ENCODE assay signal across 15 cellular contexts in genomic region chr22:48490513-48491411, GRCh38.
DNase-seq lines count a peak whose midpoint lies in the region; ATAC-seq, FAIRE-seq and TF ChIP-seq lines count a peak whose summit lies in the region.
"Had no signal": no experiment of that assay in that cellular context is flagged by ENCODE, and none has a peak within 500 bp of the region (broad histone marks: within the 10 kb centered on the region; RNA-seq: fewer than 3 reads in every experiment).

No MANE protein-coding gene starts in this region.

- H3K36me3 ChIP-seq in heart left ventricle (no peaks in the 10 kb centered on the region), right atrium auricular region (no peaks in the 10 kb centered on the region), H1 (ENCODE audit: control insufficient read depth in 2 of 4, insufficient read depth in 4 of 4, low read length in 3 of 4) (no peaks in the 10 kb centered on the region), neural progenitor cell (no peaks in the 10 kb centered on the region), vagina (no peaks in the 10 kb centered on the region)
- H3K36me3 ChIP-seq: BLaER1 had no signal

- H3K4me2 ChIP-seq in H1 (ENCODE audit: insufficient read depth in 1 of 2, low read depth in 2 of 2, low read length in 2 of 2) (peak overlapping the region; percentile 85 to 89), neural progenitor cell (peak overlapping the region; percentile 100)
- H3K4me2 ChIP-seq: BLaER1 had no signal

- no peak overlapping the region for H2BK5ac ChIP-seq in H1 (ENCODE audit: low read depth, low read length)

- H4K5ac ChIP-seq in H1 (ENCODE audit: insufficient read length, low read depth, low read length) = no peak overlapping the region

- peak overlapping the region; percentile 14 for H4K91ac ChIP-seq in H1 (replicated peaks; ENCODE audit: insufficient read length, low read length)

- no peak overlapping the region for H2BK120ac ChIP-seq in H1 (replicated peaks; ENCODE audit: low read depth, low read length)

- TF ChIP-seq POLR2A in heart left ventricle (IDR thresholded peaks at IDR 0.05) (no peak), H1 (IDR thresholded peaks at IDR 0.05; ENCODE audit: control extremely low read depth in 1 of 2, low read depth in 2 of 2, low read length in 2 of 2) (no peak), vagina (IDR thresholded peaks at IDR 0.05) (no peak)

- peaks cover 17% of the 10 kb centered on the region for H3K27me3 Mint-ChIP-seq in neural progenitor cell (ENCODE audit: insufficient read depth, low read depth)

- H2BK15ac ChIP-seq in H1 (ENCODE audit: low read length) = no peak overlapping the region; the same call in 1 of the 2 replicates

- POLR2A ChIA-PET in H1 (lab: Charles Lee; ENCODE audit: partially characterized antibody) = interaction anchor here (1.1 kb wide), 1 partner anchor 122 kb away, joined by 3 read pairs; no protein-coding TSS in a partner anchor

- peaks cover 11% of the 10 kb centered on the region for H3K79me1 ChIP-seq in H1 (ENCODE audit: low read depth, low read length)

- H4K20me1 ChIP-seq in H1 (replicated peaks in 1 of 2; ENCODE audit: control insufficient read depth in 1 of 2, insufficient read depth in 2 of 2, low read length in 2 of 2) = peaks cover 13 to 20% of the 10 kb centered on the region in 2 experiments
- peaks cover 38% of the 10 kb centered on the region for H4K20me1 ChIP-seq in neural progenitor cell (ENCODE audit: low read depth)

- H3K18ac ChIP-seq in H1 (ENCODE audit: extremely low read depth, low read length) = no peak overlapping the region; the same call in none of the 2 replicates

- no peak overlapping the region for H2BK12ac ChIP-seq in H1 (ENCODE audit: low read depth, low read length)

- peaks cover 13% of the 10 kb centered on the region for H3K23me2 ChIP-seq in H1 (ENCODE audit: low read depth, low read length)

- peaks cover 28 to 90% (median 61%) of the 10 kb centered on the region in 9 donors for H3K27me3 ChIP-seq in heart left ventricle
- peaks cover 6 to 18% of the 10 kb centered on the region in 2 donors for H3K27me3 ChIP-seq in right atrium auricular region
- peaks cover 0 to 10% (median 7%) of the 10 kb centered on the region in 4 experiments; a peak in 5 of 7 replicates for H3K27me3 ChIP-seq in H1 (replicated peaks in 1 of 4; ENCODE audit: control insufficient read depth in 3 of 4, extremely low read depth in 1 of 4, insufficient read depth in 3 of 4, low read length in 3 of 4)
- peaks cover 38% of the 10 kb centered on the region for H3K27me3 ChIP-seq in neural progenitor cell
- no peaks in the 10 kb centered on the region for H3K27me3 ChIP-seq in vagina

- FAIRE-seq in H1 (lab: Jason Lieb, UNC) = no peak

- H3K27ac ChIP-seq in heart left ventricle (no peak overlapping the region), right atrium auricular region (no peak overlapping the region), H1 (ENCODE audit: low read depth, low read length) (no peak overlapping the region), neural progenitor cell (no peak overlapping the region), vagina (no peak overlapping the region)
- H3K27ac ChIP-seq: BLaER1 had no signal

- intact Hi-C loops in heart left ventricle (cut with DNase I) = loop anchor here in 6 of 10 donors (5.0 to 10.0 kb wide), 5 partner anchors 1643 to 1696 kb away; no protein-coding TSS in a partner anchor
- intact Hi-C loops in vagina (cut with DNase I) = no loop called here

- CTCF ChIA-PET in H1 (lab: Charles Lee; ENCODE audit: partially characterized antibody) = interaction anchor here (1.3 to 1.4 kb wide), 2 partner anchors 10 to 181 kb away, joined by 3 read pairs; no protein-coding TSS in a partner anchor

- H3K27ac Mint-ChIP-seq in neural progenitor cell = no peak overlapping the region
- H3K27ac Mint-ChIP-seq: activated CD4-positive, alpha-beta memory T cell treated with anti-CD3 and anti-CD28 coated beads, Interleukin-2, amount 10 ng/mL, durations not matched to agents 7 days and 5 days had no signal

- peaks cover 0 to 42% of the 10 kb centered on the region in 2 experiments; a peak in 2 of 4 replicates for H3K79me2 ChIP-seq in H1 (ENCODE audit: control insufficient read depth in 1 of 2, insufficient read depth in 2 of 2, low read length in 2 of 2)
- H3K79me2 ChIP-seq in neural progenitor cell (ENCODE audit: low read depth) = peaks cover 16% of the 10 kb centered on the region

- no peak overlapping the region for H3K14ac ChIP-seq in H1 (ENCODE audit: insufficient read length)

- WGBS in heart left ventricle, 4 donors = 0 to 2% (median 2%) methylated on average over 26 to 51 of the region's 51 CpGs
- 2% methylated on average over 35 of the region's 51 CpGs; no CpG with 5 or more reads in 1 of the 2 experiments for WGBS in H1 (ENCODE audit: extremely low coverage in 1 of 2, insufficient coverage in 1 of 2, insufficient read length in 1 of 2, insufficient replicate concordance in 2 of 2, low coverage in 1 of 2, low lambda C conversion rate in 2 of 2, missing lambda C conversion rate in 1 of 2), 2 experiments

- no peak overlapping the region for H3K4ac ChIP-seq in H1 (replicated peaks; ENCODE audit: insufficient read length, low read depth, low read length)

- peaks cover 29% of the 10 kb centered on the region for H3K4me1 Mint-ChIP-seq in neural progenitor cell
- H3K4me1 Mint-ChIP-seq: activated CD4-positive, alpha-beta memory T cell treated with anti-CD3 and anti-CD28 coated beads, Interleukin-2, amount 10 ng/mL, durations not matched to agents 7 days and 5 days had no signal

- peak overlapping the region in 7 of 12 donors; percentile 24 to 50 (median 42) for H3K4me3 ChIP-seq in heart left ventricle
- peak overlapping the region in 1 of 2 donors; percentile 44 for H3K4me3 ChIP-seq in right atrium auricular region
- H3K4me3 ChIP-seq in H1 (ENCODE audit: extremely low read depth in 1 of 4, insufficient read depth in 2 of 4, low read depth in 3 of 4, low read length in 4 of 4) = peak overlapping the region; percentile 42 to 92 (median 60)
- peak overlapping the region; percentile 95 for H3K4me3 ChIP-seq in neural progenitor cell
- peak overlapping the region; percentile 45 to 55 for H3K4me3 ChIP-seq in vagina
- H3K4me3 ChIP-seq: BLaER1 had no signal

- H3K9me3 ChIP-seq in heart left ventricle = no peaks in the 10 kb centered on the region
- H3K9me3 ChIP-seq in right atrium auricular region = no peaks in the 10 kb centered on the region
- H3K9me3 ChIP-seq in H1 (ENCODE audit: insufficient read depth in 2 of 2, low read depth in 1 of 2, low read length in 1 of 2) = no peaks in the 10 kb centered on the region
- H3K9me3 ChIP-seq in neural progenitor cell (ENCODE audit: low read depth) = no peaks in the 10 kb centered on the region
- H3K9me3 ChIP-seq in vagina = no peaks in the 10 kb centered on the region
- H3K9me3 ChIP-seq: BLaER1, SK-N-SH had no signal

- H2AFZ ChIP-seq in H1 (ENCODE audit: low read length) (no peak overlapping the region), neural progenitor cell (replicated peaks) (peak overlapping the region; percentile 100)

- H2BK20ac ChIP-seq in H1 (ENCODE audit: low read length) = no peak overlapping the region

- DNase-seq in heart left ventricle = peak in 1 of 5 donors; percentile 46
- DNase-seq in right atrium auricular region (ENCODE audit: low spot score) = no peak
- DNase-seq in H1 (ENCODE audit: low read depth in 1 of 2, low spot score in 2 of 2) = no peak
- DNase-seq in neural progenitor cell (ENCODE audit: low spot score) = peak; percentile 36
- DNase-seq in vagina (ENCODE audit: extremely low spot score in 2 of 2) = no peak
- no peak for DNase-seq in NAMALWA (ENCODE audit: low spot score)
- no peak for DNase-seq in stimulated activated naive CD4-positive, alpha-beta T cell treated with Interleukin-2 at 50 U/mL for 16 hours (lab: John Stamatoyannopoulos, UW)
- DNase-seq: activated CD4-positive, alpha-beta memory T cell treated with anti-CD3 and anti-CD28 coated beads, Interleukin-2, amount 10 ng/mL, durations not matched to agents 7 days and 5 days; IMR-90; mammary epithelial cell; NCI-H2227 treated with DMSO at 0.1 percent for 48 hours; stimulated activated CD4-positive, alpha-beta T cell treated with anti-CD3 and anti-CD28 coated beads, Interleukin-4, amount 100 ng/mL, for 4 hours had no signal

- no peak for ATAC-seq in heart left ventricle
- no peak for ATAC-seq in HG02970 (IDR thresholded peaks at IDR 0.05; ENCODE audit: low FRiP score, unreplicated experiment)

- peaks cover 1% of the 10 kb centered on the region for H3K36me3 Mint-ChIP-seq in neural progenitor cell

- peak overlapping the region in 1 of 4 experiments; percentile 21; a peak in 1 of 7 replicates for H3K9ac ChIP-seq in H1 (replicated peaks in 1 of 4; ENCODE audit: extremely low read depth in 1 of 4, low read depth in 3 of 4, low read length in 3 of 4)
- no peak overlapping the region for H3K9ac ChIP-seq in neural progenitor cell
- H3K9ac ChIP-seq: BLaER1, SK-N-SH had no signal

- no peak overlapping the region for H3K56ac ChIP-seq in H1 (replicated peaks; ENCODE audit: insufficient read length, low read depth, low read length)

- H3K4me1 ChIP-seq in heart left ventricle (peaks cover 0 to 12% (median 4%) of the 10 kb centered on the region in 12 donors), right atrium auricular region (peaks cover 0 to 21% of the 10 kb centered on the region in 2 donors), H1 (replicated peaks in 1 of 4; ENCODE audit: control insufficient read depth in 3 of 4, insufficient read depth in 4 of 4, low read length in 3 of 4) (peaks cover 0 to 13% (median 9%) of the 10 kb centered on the region in 4 experiments; a peak in 6 of 7 replicates), neural progenitor cell (peaks cover 13% of the 10 kb centered on the region), vagina (peaks cover 17% of the 10 kb centered on the region)
- H3K4me1 ChIP-seq: BLaER1 had no signal

- 0 out of 2 replicates have a peak overlapping the region, but pooled peaks have one; percentile 32 for H2AK5ac ChIP-seq in H1 (ENCODE audit: low read depth, low read length)

- peak overlapping the region; percentile 88 for H3K4me3 Mint-ChIP-seq in neural progenitor cell
- H3K4me3 Mint-ChIP-seq: activated CD4-positive, alpha-beta memory T cell treated with anti-CD3 and anti-CD28 coated beads, Interleukin-2, amount 10 ng/mL, durations not matched to agents 7 days and 5 days had no signal

- H3F3A ChIP-seq in neural progenitor cell (ENCODE audit: low read depth) = peaks cover 20% of the 10 kb centered on the region

- no peak overlapping the region for H3K23ac ChIP-seq in H1 (ENCODE audit: insufficient read length)

- no peak for TF ChIP-seq RAD21 in H1 (IDR thresholded peaks at IDR 0.05 in 1 of 2, conservative IDR thresholded peaks at IDR 0.05 in 1 of 2; ENCODE audit: low read depth in 2 of 2, low read length in 2 of 2)

- H4K8ac ChIP-seq in H1 (ENCODE audit: extremely low read depth, insufficient read depth, low read length) = 0 out of 2 replicates have a peak overlapping the region, but pooled peaks have one; percentile 15

- H3K9me3 Mint-ChIP-seq in neural progenitor cell = no peaks in the 10 kb centered on the region
- H3K9me3 Mint-ChIP-seq: activated CD4-positive, alpha-beta memory T cell treated with anti-CD3 and anti-CD28 coated beads, Interleukin-2, amount 10 ng/mL, durations not matched to agents 7 days and 5 days had no signal

- no peak for TF ChIP-seq CTCF in heart left ventricle (IDR thresholded peaks at IDR 0.05)
- no peak for TF ChIP-seq CTCF in right atrium auricular region (IDR thresholded peaks at IDR 0.05)
- no peak for TF ChIP-seq CTCF in H1 (IDR thresholded peaks at IDR 0.05; ENCODE audit: control extremely low read depth in 1 of 3, insufficient read depth in 1 of 3, low read depth in 1 of 3, low read length in 3 of 3)
- no peak for TF ChIP-seq CTCF in neural progenitor cell (IDR thresholded peaks at IDR 0.05)
- TF ChIP-seq CTCF in vagina (IDR thresholded peaks at IDR 0.05) = no peak

- TF ChIP-seq EP300 in H1 (IDR thresholded peaks at IDR 0.05; ENCODE audit: borderline replicate concordance in 1 of 2, low read depth in 2 of 2, low read length in 2 of 2) = no peak
